ENCODE assay signal across 1 cellular context in the genomic region with DNA sequence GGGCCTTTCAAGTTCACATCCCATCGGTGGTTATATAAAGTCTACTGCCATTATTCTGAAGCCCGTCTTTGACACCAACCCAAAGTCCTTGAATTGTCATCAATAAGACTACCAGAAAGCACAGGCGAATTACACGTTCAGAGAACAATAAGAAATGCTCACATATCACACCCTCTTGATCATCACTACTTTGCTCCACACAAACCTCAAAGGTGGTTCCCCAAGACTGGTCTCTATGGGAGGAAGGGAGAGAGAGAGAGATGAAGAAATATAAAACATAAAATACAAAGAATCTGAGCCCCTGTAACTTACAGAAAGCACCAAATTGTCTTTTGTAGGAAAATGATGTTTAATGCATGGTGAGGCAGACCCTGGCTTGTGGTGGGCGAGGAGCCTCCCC.
TF ChIP-seq lines count a peak whose summit lies in the region.

No MANE protein-coding gene starts in this region.

TF ChIP-seq in neural cell, 6 proteins besides CTCF, POLR2A, EP300 and RAD21 (continued from another document):
- TF ChIP-seq, protein P1, sequence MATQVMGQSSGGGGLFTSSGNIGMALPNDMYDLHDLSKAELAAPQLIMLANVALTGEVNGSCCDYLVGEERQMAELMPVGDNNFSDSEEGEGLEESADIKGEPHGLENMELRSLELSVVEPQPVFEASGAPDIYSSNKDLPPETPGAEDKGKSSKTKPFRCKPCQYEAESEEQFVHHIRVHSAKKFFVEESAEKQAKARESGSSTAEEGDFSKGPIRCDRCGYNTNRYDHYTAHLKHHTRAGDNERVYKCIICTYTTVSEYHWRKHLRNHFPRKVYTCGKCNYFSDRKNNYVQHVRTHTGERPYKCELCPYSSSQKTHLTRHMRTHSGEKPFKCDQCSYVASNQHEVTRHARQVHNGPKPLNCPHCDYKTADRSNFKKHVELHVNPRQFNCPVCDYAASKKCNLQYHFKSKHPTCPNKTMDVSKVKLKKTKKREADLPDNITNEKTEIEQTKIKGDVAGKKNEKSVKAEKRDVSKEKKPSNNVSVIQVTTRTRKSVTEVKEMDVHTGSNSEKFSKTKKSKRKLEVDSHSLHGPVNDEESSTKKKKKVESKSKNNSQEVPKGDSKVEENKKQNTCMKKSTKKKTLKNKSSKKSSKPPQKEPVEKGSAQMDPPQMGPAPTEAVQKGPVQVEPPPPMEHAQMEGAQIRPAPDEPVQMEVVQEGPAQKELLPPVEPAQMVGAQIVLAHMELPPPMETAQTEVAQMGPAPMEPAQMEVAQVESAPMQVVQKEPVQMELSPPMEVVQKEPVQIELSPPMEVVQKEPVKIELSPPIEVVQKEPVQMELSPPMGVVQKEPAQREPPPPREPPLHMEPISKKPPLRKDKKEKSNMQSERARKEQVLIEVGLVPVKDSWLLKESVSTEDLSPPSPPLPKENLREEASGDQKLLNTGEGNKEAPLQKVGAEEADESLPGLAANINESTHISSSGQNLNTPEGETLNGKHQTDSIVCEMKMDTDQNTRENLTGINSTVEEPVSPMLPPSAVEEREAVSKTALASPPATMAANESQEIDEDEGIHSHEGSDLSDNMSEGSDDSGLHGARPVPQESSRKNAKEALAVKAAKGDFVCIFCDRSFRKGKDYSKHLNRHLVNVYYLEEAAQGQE (IDR thresholded peaks at IDR 0.05; ENCODE audit: borderline replicate concordance), result no peak
- TF ChIP-seq TAF1 (IDR thresholded peaks at IDR 0.05; ENCODE audit: low read depth) (no peak), EZH2 (IDR thresholded peaks at IDR 0.05; ENCODE audit: borderline replicate concordance, insufficient read depth, low read length, poor library complexity, severe bottlenecking) (no peak), MXI1 (conservative IDR thresholded peaks at IDR 0.05; ENCODE audit: poor library complexity, severe bottlenecking) (no peak)
